In genomic region chr2:16284941-16285625, GRCh38 we compare ENCODE assay signal across 1 cellular context.
TF ChIP-seq lines count a peak whose summit lies in the region.

No MANE protein-coding gene starts in this region.

TF ChIP-seq in GM23338, 12 proteins besides CTCF, POLR2A, EP300 and RAD21 (continued from another document):
- TF ChIP-seq ZNF331 (CRISPR knock-in tag; IDR thresholded peaks at IDR 0.05; ENCODE audit: low read depth) (no peak), EZH2 (IDR thresholded peaks at IDR 0.05; ENCODE audit: low read depth, unreplicated experiment) (no peak)
